In the genomic region with DNA sequence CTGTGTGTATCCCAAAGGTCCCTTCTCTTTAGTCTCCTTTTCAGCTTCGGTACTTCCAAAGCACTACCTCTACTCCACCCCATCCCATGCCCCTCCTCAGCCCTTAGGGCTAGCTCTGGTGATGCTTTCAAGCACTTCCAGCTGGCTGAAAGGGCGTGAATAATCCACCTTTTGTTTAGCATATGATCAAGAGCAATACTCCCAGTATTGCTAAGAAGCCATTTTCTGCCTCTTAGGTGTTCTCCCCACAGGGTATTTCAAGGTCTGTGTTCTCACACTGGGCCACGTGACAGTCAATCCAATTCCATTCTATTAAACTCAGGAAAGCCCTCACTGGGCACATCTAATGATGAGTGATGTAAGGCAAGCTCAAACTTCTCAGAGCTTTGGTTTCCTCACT, we compare ENCODE assay signal across 17 cellular contexts.
A peak's percentile ranks its signal among the peaks of the same experiment; 100 is the strongest.
DNase-seq lines count a peak whose midpoint lies in the region; ATAC-seq and TF ChIP-seq lines count a peak whose summit lies in the region.
"Had no signal": no experiment of that assay in that cellular context is flagged by ENCODE, and none has a peak within 500 bp of the region (broad histone marks: within the 10 kb centered on the region; RNA-seq: fewer than 3 reads in every experiment).

No MANE protein-coding gene starts in this region.

- no peak overlapping the region for H2AFZ ChIP-seq in neural progenitor cell (replicated peaks)

- no peak overlapping the region for H3K4me3 Mint-ChIP-seq in activated naive CD4-positive, alpha-beta T cell treated with anti-CD3 and anti-CD28 coated beads for 36 hours
- H3K4me3 Mint-ChIP-seq in neural progenitor cell: no peak overlapping the region
- H3K4me3 Mint-ChIP-seq in type B pancreatic cell: no peak overlapping the region
- H3K4me3 Mint-ChIP-seq: CD8-positive, alpha-beta memory T cell had no signal

- intact Hi-C loops in activated naive CD4-positive, alpha-beta T cell treated with anti-CD3 and anti-CD28 coated beads for 36 hours (cut with micrococcal nuclease): no loop called here

- ATAC-seq in HG03432 (IDR thresholded peaks at IDR 0.05; ENCODE audit: unreplicated experiment): peak; percentile 51

- H3F3A ChIP-seq in neural progenitor cell (ENCODE audit: low read depth): no peaks in the 10 kb centered on the region

- H3K4me1 Mint-ChIP-seq in activated naive CD4-positive, alpha-beta T cell treated with anti-CD3 and anti-CD28 coated beads for 36 hours (ENCODE audit: low read depth): peaks cover 7% of the 10 kb centered on the region
- H3K4me1 Mint-ChIP-seq in neural progenitor cell (peaks cover 11% of the 10 kb centered on the region), type B pancreatic cell (ENCODE audit: unreplicated experiment) (peaks cover 34% of the 10 kb centered on the region)
- H3K4me1 Mint-ChIP-seq: CD8-positive, alpha-beta memory T cell had no signal

- no peak overlapping the region for H3K9ac ChIP-seq in neural progenitor cell
- H3K9ac ChIP-seq: BLaER1 treated with 17β-estradiol and CSF1 and Interleukin-3, amounts not matched to agents 10 nM and 100 nM; SK-N-SH had no signal

- peaks cover 7% of the 10 kb centered on the region for H3K4me1 ChIP-seq in neural progenitor cell

- H3K4me3 ChIP-seq in epithelial cell of esophagus (ENCODE audit: low read length): no peak overlapping the region
- no peak overlapping the region for H3K4me3 ChIP-seq in neural progenitor cell
- H3K4me3 ChIP-seq: BLaER1 treated with 17β-estradiol and CSF1 and Interleukin-3, amounts not matched to agents 10 nM and 100 nM had no signal

- TF ChIP-seq CTCF in epithelial cell of esophagus (IDR thresholded peaks at IDR 0.05; ENCODE audit: insufficient read depth, low read depth, low read length, missing control alignments): no peak
- TF ChIP-seq CTCF in neural progenitor cell (IDR thresholded peaks at IDR 0.05): no peak
- no peak for TF ChIP-seq CTCF in type B pancreatic cell (conservative IDR thresholded peaks at IDR 0.05)

- H3K9me3 ChIP-seq in neural progenitor cell (ENCODE audit: low read depth): no peaks in the 10 kb centered on the region
- H3K9me3 ChIP-seq: SK-N-SH had no signal

- H3K4me2 ChIP-seq in neural progenitor cell: no peak overlapping the region
- H3K4me2 ChIP-seq: SK-N-SH had no signal

- H3K9me3 Mint-ChIP-seq in activated naive CD4-positive, alpha-beta T cell treated with anti-CD3 and anti-CD28 coated beads for 36 hours: no peaks in the 10 kb centered on the region
- H3K9me3 Mint-ChIP-seq in neural progenitor cell (no peaks in the 10 kb centered on the region), type B pancreatic cell (peaks cover 9% of the 10 kb centered on the region)

- no peaks in the 10 kb centered on the region for H4K20me1 ChIP-seq in neural progenitor cell (ENCODE audit: low read depth)
- H4K20me1 ChIP-seq: BLaER1 treated with 17β-estradiol and CSF1 and Interleukin-3, amounts not matched to agents 10 nM and 100 nM had no signal

- H3K36me3 Mint-ChIP-seq in activated naive CD4-positive, alpha-beta T cell treated with anti-CD3 and anti-CD28 coated beads for 36 hours (ENCODE audit: low read depth): no peaks in the 10 kb centered on the region
- H3K36me3 Mint-ChIP-seq in neural progenitor cell: no peaks in the 10 kb centered on the region
- no peaks in the 10 kb centered on the region for H3K36me3 Mint-ChIP-seq in type B pancreatic cell
- H3K36me3 Mint-ChIP-seq: CD8-positive, alpha-beta memory T cell had no signal

- no peak overlapping the region for H3K27ac Mint-ChIP-seq in activated naive CD4-positive, alpha-beta T cell treated with anti-CD3 and anti-CD28 coated beads for 36 hours
- H3K27ac Mint-ChIP-seq in neural progenitor cell (no peak overlapping the region), type B pancreatic cell (no peak overlapping the region)

- H3K27ac ChIP-seq in neural progenitor cell: no peak overlapping the region
- H3K27ac ChIP-seq: BLaER1 treated with 17β-estradiol and CSF1 and Interleukin-3, amounts not matched to agents 10 nM and 100 nM had no signal

- H3K79me2 ChIP-seq in neural progenitor cell (ENCODE audit: low read depth): no peaks in the 10 kb centered on the region

- H3K27me3 Mint-ChIP-seq in activated naive CD4-positive, alpha-beta T cell treated with anti-CD3 and anti-CD28 coated beads for 36 hours (ENCODE audit: low read depth): no peaks in the 10 kb centered on the region
- H3K27me3 Mint-ChIP-seq in neural progenitor cell (ENCODE audit: insufficient read depth, low read depth): peaks cover 4% of the 10 kb centered on the region
- H3K27me3 Mint-ChIP-seq in type B pancreatic cell: peaks cover 4% of the 10 kb centered on the region

- CTCF ChIA-PET in activated naive CD4-positive, alpha-beta T cell treated with anti-CD3 and anti-CD28 coated beads for 36 hours (lab: Charles Lee): no interaction called here

- no peaks in the 10 kb centered on the region for H3K36me3 ChIP-seq in neural progenitor cell
- H3K36me3 ChIP-seq: BLaER1 treated with 17β-estradiol and CSF1 and Interleukin-3, amounts not matched to agents 10 nM and 100 nM had no signal

- no peaks in the 10 kb centered on the region for H3K27me3 ChIP-seq in neural progenitor cell

- peak; percentile 30 for DNase-seq in activated naive CD4-positive, alpha-beta T cell treated with anti-CD3 and anti-CD28 coated beads for 36 hours
- DNase-seq in activated naive CD4-positive, alpha-beta T cell treated with anti-CD3 and anti-CD28 coated beads, Interleukin-2, amount 50 U/mL, for 16 hours: no peak
- DNase-seq in epithelial cell of esophagus (ENCODE audit: low read depth) (peak; percentile 41), neural progenitor cell (ENCODE audit: low spot score) (peak; percentile 7), islet precursor cell (no peak), type B pancreatic cell (ENCODE audit: extremely low spot score, unreplicated experiment) (no peak)
- DNase-seq: CD8-positive, alpha-beta memory T cell; DMS79; IMR-90; NCI-H187 treated with DMSO at 0.1 percent for 48 hours; NCI-H2171; NCI-H446 treated with DMSO at 0.1 percent for 48 hours; OCI-M1; SHP77; SK-N-SH had no signal

Comparison
In these comparisons a context has a peak if more than half of its experiments do, and no peak if none do; other contexts are left out.
1. DNase-seq: peak in activated naive CD4-positive, alpha-beta T cell treated with anti-CD3 and anti-CD28 coated beads for 36 hours (single experiment), epithelial cell of esophagus (single experiment) and neural progenitor cell (single experiment); none in activated naive CD4-positive, alpha-beta T cell treated with anti-CD3 and anti-CD28 coated beads, Interleukin-2, amount 50 U/mL, for 16 hours (single experiment), islet precursor cell (single experiment) and type B pancreatic cell (single experiment).